19 cellular contexts compared by ENCODE assay signal in the genomic region with DNA sequence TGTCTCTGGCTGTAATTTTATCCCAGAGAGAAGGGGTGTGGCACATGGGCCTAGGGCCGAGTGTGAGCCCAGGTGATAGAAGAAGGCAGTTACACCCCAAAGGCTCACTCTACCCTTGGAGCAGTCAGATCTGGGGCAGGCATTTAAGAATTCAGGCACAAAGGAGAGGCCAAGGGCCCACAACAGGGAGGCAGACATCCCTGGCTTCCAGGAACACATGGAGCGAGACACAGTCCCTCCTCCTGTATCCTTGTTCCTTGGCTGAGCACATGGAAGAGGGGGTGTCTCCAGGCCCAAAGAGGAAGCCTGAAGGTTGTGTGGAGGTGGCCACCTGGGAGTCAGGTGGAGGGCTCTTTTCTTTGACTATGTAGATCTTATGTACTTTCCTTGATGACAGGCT.
DNase-seq lines count a peak whose midpoint lies in the region; ATAC-seq, FAIRE-seq and TF ChIP-seq lines count a peak whose summit lies in the region.
"Had no signal": no experiment of that assay in that cellular context is flagged by ENCODE, and none has a peak within 500 bp of the region (broad histone marks: within the 10 kb centered on the region; RNA-seq: fewer than 3 reads in every experiment).

No MANE protein-coding gene starts in this region.

- no peak overlapping the region for H2BK15ac ChIP-seq in mesenchymal stem cell (ENCODE audit: low read depth, poor library complexity, severe bottlenecking)

- H3K36me3 ChIP-seq in mesenchymal stem cell (ENCODE audit: control insufficient read depth in 1 of 2, insufficient read depth in 2 of 2, low read depth in 1 of 2, low read length in 2 of 2) (peaks cover 0 to 1% of the 10 kb centered on the region in 2 experiments), prostate gland (no peaks in the 10 kb centered on the region)
- H3K36me3 ChIP-seq: right atrium auricular region had no signal

- H2BK5ac ChIP-seq in mesenchymal stem cell (ENCODE audit: low read depth, low read length, poor library complexity, severe bottlenecking), result no peak overlapping the region

- no peak overlapping the region for H3K14ac ChIP-seq in mesenchymal stem cell (ENCODE audit: low read length in 2 of 2)

- no peaks in the 10 kb centered on the region for H3K79me1 ChIP-seq in mesenchymal stem cell (replicated peaks; ENCODE audit: low read length, poor library complexity, severe bottlenecking)

- no peaks in the 10 kb centered on the region for H3K27me3 Mint-ChIP-seq in T-cell

- H4K91ac ChIP-seq in mesenchymal stem cell (ENCODE audit: low read length), result peak overlapping the region; percentile 7

- H3K23ac ChIP-seq in mesenchymal stem cell (ENCODE audit: low read length in 2 of 2), result no peak overlapping the region

- peaks cover 14 to 22% (median 20%) of the 10 kb centered on the region in 3 donors for H3K4me1 Mint-ChIP-seq in T-cell

- TF ChIP-seq POLR2A in prostate gland (IDR thresholded peaks at IDR 0.05), result no peak

- intact Hi-C loops in prostate gland (cut with DNase I), result loop anchor here (10.0 kb wide), 1 partner anchor 195 kb away; no protein-coding TSS in a partner anchor

- no peak overlapping the region for H2AFZ ChIP-seq in mesenchymal stem cell (ENCODE audit: low read depth, low read length)
- H2AFZ ChIP-seq: GM23248 had no signal

- H2BK12ac ChIP-seq in mesenchymal stem cell (ENCODE audit: low read length in 2 of 2), result no peak overlapping the region

- no peak overlapping the region for H3K9ac ChIP-seq in mesenchymal stem cell (ENCODE audit: low read length)
- H3K9ac ChIP-seq: GM23248 had no signal

- no peak overlapping the region for H3K18ac ChIP-seq in mesenchymal stem cell (ENCODE audit: low read depth in 1 of 2, low read length in 2 of 2)

- H3K36me3 Mint-ChIP-seq in T-cell, result no peaks in the 10 kb centered on the region

- H3K9me3 ChIP-seq in mesenchymal stem cell (ENCODE audit: control insufficient read depth, low read length) (peaks cover 13% of the 10 kb centered on the region), prostate gland (no peaks in the 10 kb centered on the region)
- H3K9me3 ChIP-seq: right atrium auricular region had no signal

- H3K4me1 ChIP-seq in mesenchymal stem cell (ENCODE audit: control insufficient read depth, insufficient read depth, low read depth, low read length) (peaks cover 8% of the 10 kb centered on the region), prostate gland (replicated peaks) (no peaks in the 10 kb centered on the region)

- H3K9me3 Mint-ChIP-seq in T-cell, result peaks cover 3 to 7% (median 5%) of the 10 kb centered on the region in 3 donors

- DNase-seq in activated CD8-positive, alpha-beta memory T cell treated with anti-CD3 and anti-CD28 coated beads for 24 hours, result peak; percentile 30
- DNase-seq in activated CD8-positive, alpha-beta memory T cell treated with anti-CD3 and anti-CD28 coated beads, Interleukin-2, amount 50 U/mL, for 4 hours, result no peak
- no peak for DNase-seq in T-cell
- DNase-seq in mesenchymal stem cell, result no peak
- peak; percentile 1 for DNase-seq in prostate gland (ENCODE audit: low spot score)
- no peak for DNase-seq in HuH-7.5 (ENCODE audit: low spot score)
- DNase-seq in iPS-NIHi11 (ENCODE audit: low spot score), result no peak
- no peak for DNase-seq in RCC 7860 (ENCODE audit: low spot score)
- DNase-seq: anterior cingulate cortex; central memory CD4-positive, alpha-beta T cell; GM23248; NCI-H1048; NCI-H187; NCI-H2227 treated with DMSO at 0.1 percent for 48 hours; NCI-H774; stimulated activated CD4-positive, alpha-beta T cell treated with anti-CD3 and anti-CD28 coated beads, Interleukin-12 subunit alpha, Interleukin-12 subunit beta, amount 100 ng/mL, for 4 hours; substantia nigra had no signal

- H3K4me3 ChIP-seq in mesenchymal stem cell (ENCODE audit: insufficient read depth in 1 of 2, low read depth in 1 of 2, low read length in 2 of 2) (no peak overlapping the region), prostate gland (no peak overlapping the region)
- H3K4me3 ChIP-seq: GM23248, right atrium auricular region had no signal

- H4K8ac ChIP-seq in mesenchymal stem cell (ENCODE audit: low read length), result peak overlapping the region; percentile 55

- peak overlapping the region; percentile 39 for H2AK5ac ChIP-seq in mesenchymal stem cell (ENCODE audit: low read length, severe bottlenecking)

- WGBS in mesenchymal stem cell, result 82% methylated on average over 2 of the region's 2 CpGs
- WGBS in prostate gland, result 83% methylated on average over 2 of the region's 2 CpGs

- H2BK120ac ChIP-seq in mesenchymal stem cell (ENCODE audit: low read depth, low read length), result no peak overlapping the region

- FAIRE-seq in RCC 7860 (lab: Jason Lieb, UNC), result no peak

- H3K27ac ChIP-seq in mesenchymal stem cell (ENCODE audit: low read length, poor library complexity, severe bottlenecking) (no peak overlapping the region), prostate gland (no peak overlapping the region)
- H3K27ac ChIP-seq: GM23248, right atrium auricular region had no signal

- peak overlapping the region in 1 of 3 donors; percentile 44 for H3K4me3 Mint-ChIP-seq in T-cell

- CTCF ChIA-PET in T-cell (lab: Charles Lee), result no interaction called here

- POLR2A ChIA-PET in T-cell (lab: Charles Lee), result no interaction called here

- H3K4ac ChIP-seq in mesenchymal stem cell (ENCODE audit: low read depth in 1 of 2, low read length in 2 of 2), result no peak overlapping the region

- ATAC-seq in T-cell (replicated peaks in 1 of 4), result no peak
- ATAC-seq: SK-N-SH treated with all-trans-retinoic acid at 6 μM for 48 hours had no signal

- no peak overlapping the region for H3K4me2 ChIP-seq in mesenchymal stem cell (ENCODE audit: low read length, poor library complexity, severe bottlenecking)

- no peaks in the 10 kb centered on the region for H3K27me3 ChIP-seq in mesenchymal stem cell (ENCODE audit: control insufficient read depth in 1 of 2, insufficient read depth in 1 of 2, low read length in 2 of 2)
- no peaks in the 10 kb centered on the region for H3K27me3 ChIP-seq in prostate gland (replicated peaks; ENCODE audit: insufficient read depth)
- H3K27me3 ChIP-seq: right atrium auricular region had no signal

- peak overlapping the region; percentile 24 to 90 for H3K27ac Mint-ChIP-seq in T-cell

- no peak for TF ChIP-seq CTCF in prostate gland (IDR thresholded peaks at IDR 0.05)

Comparison
In these comparisons a context has a peak if more than half of its experiments do, and no peak if none do; other contexts are left out.
1. DNase-seq: peak in activated CD8-positive, alpha-beta memory T cell treated with anti-CD3 and anti-CD28 coated beads for 24 hours (single experiment) and prostate gland (single experiment); none in activated CD8-positive, alpha-beta memory T cell treated with anti-CD3 and anti-CD28 coated beads, Interleukin-2, amount 50 U/mL, for 4 hours (single experiment), T-cell (0 of 34), mesenchymal stem cell (single experiment), HuH-7.5 (single experiment), iPS-NIHi11 (single experiment) and RCC 7860 (single experiment).